Comparison of ENCODE assay signal across 18 cellular contexts in genomic region chrX:148670277-148670676, GRCh38.
"Had no signal": no experiment of that assay in that cellular context is flagged by ENCODE, and none has a peak within 500 bp of the region (broad histone marks: within the 10 kb centered on the region; RNA-seq: fewer than 3 reads in every experiment).

No MANE protein-coding gene starts in this region.

- H3K27ac ChIP-seq: colonic mucosa, left lung, WERI-Rb-1 had no signal

- FAIRE-seq: endothelial cell of umbilical vein, frontal cortex, keratinocyte had no signal

- H3K27me3 Mint-ChIP-seq: activated CD8-positive, alpha-beta T cell treated with anti-CD3 and anti-CD28 coated beads for 36 hours; activated naive CD4-positive, alpha-beta T cell treated with anti-CD3 and anti-CD28 coated beads, Interleukin-2, amount 10 ng/mL, durations not matched to agents 7 days and 5 days; progenitor cell of endocrine pancreas; type B pancreatic cell had no signal

- DNase-seq: activated CD4-positive, alpha-beta T cell treated with anti-CD3 and anti-CD28 coated beads for 4 hours; activated CD8-positive, alpha-beta T cell treated with anti-CD3 and anti-CD28 coated beads for 36 hours; activated naive CD4-positive, alpha-beta T cell treated with anti-CD3 and anti-CD28 coated beads, Interleukin-2, amount 10 ng/mL, durations not matched to agents 7 days and 5 days; colonic mucosa; left lung; natural killer cell; right cardiac atrium; stimulated activated naive CD4-positive, alpha-beta T cell; substantia nigra; WERI-Rb-1 had no signal

- H3K27ac Mint-ChIP-seq: activated CD8-positive, alpha-beta T cell treated with anti-CD3 and anti-CD28 coated beads for 36 hours; activated naive CD4-positive, alpha-beta T cell treated with anti-CD3 and anti-CD28 coated beads, Interleukin-2, amount 10 ng/mL, durations not matched to agents 7 days and 5 days; activated T-helper 1 cell treated with anti-CD3 and anti-CD28 coated beads, Interleukin-12 subunit alpha, Interleukin-12 subunit beta, Interleukin-2, Interleukin-4 antibody, amounts not matched to agents 30 ng/mL and 10 ng/mL and 1 ng/mL, durations not matched to agents 14 hours and 24 hours and 36 hours; natural killer cell; progenitor cell of endocrine pancreas; T-helper 2 cell treated with Interferon-gamma antibody and Interleukin-4, amounts not matched to agents 5 μg/mL and 100 μg/mL, for 36 hours; type B pancreatic cell had no signal

- ATAC-seq: activated CD8-positive, alpha-beta T cell treated with anti-CD3 and anti-CD28 coated beads for 36 hours; left lung; natural killer cell; right cardiac atrium had no signal

- H3K36me3 ChIP-seq: colonic mucosa, left lung, WERI-Rb-1 had no signal

- H3K27me3 ChIP-seq: colonic mucosa, left lung had no signal

- H3K4me3 ChIP-seq: colonic mucosa, left lung, smooth muscle cell had no signal

- H3K4me3 Mint-ChIP-seq: activated CD8-positive, alpha-beta T cell treated with anti-CD3 and anti-CD28 coated beads for 36 hours; activated naive CD4-positive, alpha-beta T cell treated with anti-CD3 and anti-CD28 coated beads, Interleukin-2, amount 10 ng/mL, durations not matched to agents 7 days and 5 days; activated T-helper 1 cell treated with anti-CD3 and anti-CD28 coated beads, Interleukin-12 subunit alpha, Interleukin-12 subunit beta, Interleukin-2, Interleukin-4 antibody, amounts not matched to agents 30 ng/mL and 10 ng/mL and 1 ng/mL, durations not matched to agents 14 hours and 24 hours and 36 hours; natural killer cell; T-helper 2 cell treated with Interferon-gamma antibody and Interleukin-4, amounts not matched to agents 5 μg/mL and 100 μg/mL, for 36 hours; type B pancreatic cell had no signal

- H3K4me1 ChIP-seq: colonic mucosa, left lung had no signal

- H3K4me1 Mint-ChIP-seq: activated naive CD4-positive, alpha-beta T cell treated with anti-CD3 and anti-CD28 coated beads, Interleukin-2, amount 10 ng/mL, durations not matched to agents 7 days and 5 days; natural killer cell had no signal

- H3K36me3 Mint-ChIP-seq: activated naive CD4-positive, alpha-beta T cell treated with anti-CD3 and anti-CD28 coated beads, Interleukin-2, amount 10 ng/mL, durations not matched to agents 7 days and 5 days; natural killer cell; type B pancreatic cell had no signal

- H3K9me3 ChIP-seq: colonic mucosa had no signal
